In the genomic region with DNA sequence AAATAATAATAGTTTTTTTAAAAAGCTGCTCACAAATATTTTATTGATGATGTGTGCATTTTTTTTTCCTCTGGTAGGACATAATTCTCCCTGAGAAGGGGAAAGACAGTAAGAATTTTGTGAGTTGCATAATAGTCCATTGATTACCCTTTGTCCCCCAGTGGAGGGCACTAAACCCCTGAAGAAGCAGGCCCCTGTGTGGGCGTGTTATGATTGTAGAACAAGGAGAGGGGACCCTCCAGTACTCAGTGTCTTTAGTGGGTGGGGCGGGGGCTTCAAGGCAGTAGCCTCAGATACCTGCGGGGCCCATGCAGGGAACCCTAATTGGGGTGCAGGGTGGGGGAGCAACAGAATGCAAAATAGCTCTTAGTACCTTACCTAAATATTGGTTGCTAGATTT, we compare ENCODE assay signal across 7 cellular contexts. TPM values are rescaled to one million over a fixed set of nuclear protein-coding genes. Genes with fewer than 3 reads are reported as not detected.
"Had no signal": no experiment of that assay in that cellular context is flagged by ENCODE, and none has a peak within 500 bp of the region (broad histone marks: within the 10 kb centered on the region; RNA-seq: fewer than 3 reads in every experiment).

No MANE protein-coding gene starts in this region.

RNA-seq across cellular contexts. Expression of a gene that starts 57.4 kb away (rescaled TPM):
- total RNA-seq: OCI-LY7, PC-3, PC-9, SJCRH30, SJSA1, T-cell had no signal
- polyA plus RNA-seq: SK-N-SH had no signal
